ENCODE assay signal across 21 cellular contexts in the genomic region with DNA sequence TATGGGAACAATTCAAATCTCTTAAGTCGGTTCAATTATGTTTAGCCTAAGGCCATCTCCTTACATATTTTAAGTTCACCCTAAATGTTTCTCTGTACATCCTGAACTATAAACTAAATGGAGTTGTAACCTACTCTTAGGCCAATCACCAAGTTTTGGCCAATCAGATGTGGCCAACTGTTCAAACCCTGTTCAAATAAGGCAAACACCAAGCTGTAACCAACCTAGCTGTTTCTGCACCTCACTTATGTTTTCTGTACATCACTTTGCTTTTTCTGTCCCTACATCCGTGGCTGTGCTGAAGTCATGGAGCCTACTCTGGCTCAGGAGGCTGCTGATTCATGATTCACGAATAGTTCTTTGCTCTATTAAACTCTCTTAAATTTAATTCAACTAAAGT.
DNase-seq lines count a peak whose midpoint lies in the region; ATAC-seq and TF ChIP-seq lines count a peak whose summit lies in the region.
"Had no signal": no experiment of that assay in that cellular context is flagged by ENCODE, and none has a peak within 500 bp of the region (broad histone marks: within the 10 kb centered on the region; RNA-seq: fewer than 3 reads in every experiment).

No MANE protein-coding gene starts in this region.

- H3F3A ChIP-seq in GM23338 (replicated peaks; ENCODE audit: low read depth) = no peaks in the 10 kb centered on the region

- H3K36me3 Mint-ChIP-seq in GM23338 (ENCODE audit: low read depth) = no peaks in the 10 kb centered on the region
- H3K36me3 Mint-ChIP-seq in dendritic cell treated with granulocyte-macrophage colony-stimulating factor and Interleukin-4, amounts not matched to agents 40 ng/mL and 50 ng/mL, for 4 days (ENCODE audit: low read depth) = peaks cover 14% of the 10 kb centered on the region
- H3K36me3 Mint-ChIP-seq: natural killer cell treated with Interleukin-12 subunit alpha and Interleukin-12 subunit beta and Interleukin-15 and Interleukin-18, amount 100 ng/mL, for 72 hours; stimulated activated effector memory CD8-positive, alpha-beta T cell treated with anti-CD3 and anti-CD28 coated beads, Interleukin-12 subunit alpha, Interleukin-12 subunit beta, amount 100 ng/mL, for 72 hours had no signal

- ATAC-seq in GM23338 = no peak
- no peak for ATAC-seq in GM21529 (IDR thresholded peaks at IDR 0.05; ENCODE audit: unreplicated experiment)
- ATAC-seq: natural killer cell treated with Interleukin-12 subunit alpha and Interleukin-12 subunit beta and Interleukin-15 and Interleukin-18, amount 100 ng/mL, for 72 hours; stimulated activated effector memory CD8-positive, alpha-beta T cell treated with anti-CD3 and anti-CD28 coated beads, Interleukin-12 subunit alpha, Interleukin-12 subunit beta, amount 100 ng/mL, for 72 hours had no signal

- intact Hi-C loops in dendritic cell treated with granulocyte-macrophage colony-stimulating factor and Interleukin-4, amounts not matched to agents 40 ng/mL and 50 ng/mL, for 4 days (cut with micrococcal nuclease) = loop anchor here (1.0 kb wide), 1 partner anchor 15 kb away; no protein-coding TSS in a partner anchor

- 0 out of 2 replicates have a peak, but pooled peaks cover 2% of the 10 kb centered on the region for H3K9me2 ChIP-seq in GM23338 (ENCODE audit: insufficient read depth)

- no peak overlapping the region for H3K4me2 ChIP-seq in GM23338

- H4K20me1 ChIP-seq in GM23338 (replicated peaks; ENCODE audit: insufficient read depth) = no peaks in the 10 kb centered on the region

- H3K4me3 Mint-ChIP-seq in GM23338 = no peak overlapping the region
- H3K4me3 Mint-ChIP-seq in dendritic cell treated with granulocyte-macrophage colony-stimulating factor and Interleukin-4, amounts not matched to agents 40 ng/mL and 50 ng/mL, for 4 days = no peak overlapping the region
- H3K4me3 Mint-ChIP-seq: endodermal cell; natural killer cell treated with Interleukin-12 subunit alpha and Interleukin-12 subunit beta and Interleukin-15 and Interleukin-18, amount 100 ng/mL, for 72 hours; stimulated activated effector memory CD8-positive, alpha-beta T cell treated with anti-CD3 and anti-CD28 coated beads, Interleukin-12 subunit alpha, Interleukin-12 subunit beta, amount 100 ng/mL, for 72 hours had no signal

- H3K4me1 Mint-ChIP-seq in GM23338 = no peaks in the 10 kb centered on the region
- H3K4me1 Mint-ChIP-seq in dendritic cell treated with granulocyte-macrophage colony-stimulating factor and Interleukin-4, amounts not matched to agents 40 ng/mL and 50 ng/mL, for 4 days (ENCODE audit: low read depth) = peaks cover 61% of the 10 kb centered on the region
- H3K4me1 Mint-ChIP-seq: stimulated activated effector memory CD8-positive, alpha-beta T cell treated with anti-CD3 and anti-CD28 coated beads, Interleukin-12 subunit alpha, Interleukin-12 subunit beta, amount 100 ng/mL, for 72 hours had no signal

- H2AFZ ChIP-seq in GM23338 = peak overlapping the region; percentile 43; the same call in 1 of the 2 replicates

- DNase-seq in GM23338 (ENCODE audit: low spot score) (no peak), epidermal melanocyte (ENCODE audit: insufficient read length, low spot score) (no peak), NCI-H1417 treated with DMSO at 0.1 percent for 48 hours (lab: John Stamatoyannopoulos, UW) (no peak)
- no peak for DNase-seq in activated CD8-positive, alpha-beta memory T cell treated with anti-CD3 and anti-CD28 coated beads, Interleukin-2, amount 50 U/mL, for 4 hours
- DNase-seq: activated CD4-positive, alpha-beta T cell treated with anti-CD3 and anti-CD28 coated beads for 1 hour; activated gamma-delta T cell; activated T-cell treated with anti-CD3 and anti-CD28 coated beads, Interleukin-2, amount 50 U/mL, for 1 hour; endodermal cell; kidney glomerular epithelial cell; NCI-H1048; NCI-H2029; NCI-H69; small intestine had no signal

- H3K36me3 ChIP-seq in GM23338 (ENCODE audit: insufficient read depth) (no peaks in the 10 kb centered on the region), muscle layer of colon (ENCODE audit: insufficient read depth, low read length) (no peaks in the 10 kb centered on the region), skeletal muscle tissue (ENCODE audit: control insufficient read depth in 3 of 3, insufficient read depth in 3 of 3, low read length in 3 of 3) (no peaks in the 10 kb centered on the region)

- H3K27ac ChIP-seq in GM23338 (ENCODE audit: low read depth) = no peak overlapping the region
- H3K27ac ChIP-seq in muscle layer of colon (ENCODE audit: low read depth, low read length) = peak overlapping the region; percentile 14
- peak overlapping the region; percentile 44 for H3K27ac ChIP-seq in skeletal muscle tissue (ENCODE audit: low read depth, low read length)
- H3K27ac ChIP-seq: C4-2B had no signal

- H3K9me3 Mint-ChIP-seq in GM23338 = no peaks in the 10 kb centered on the region
- H3K9me3 Mint-ChIP-seq in dendritic cell treated with granulocyte-macrophage colony-stimulating factor and Interleukin-4, amounts not matched to agents 40 ng/mL and 50 ng/mL, for 4 days = peaks cover 9% of the 10 kb centered on the region
- H3K9me3 Mint-ChIP-seq: endodermal cell; natural killer cell treated with Interleukin-12 subunit alpha and Interleukin-12 subunit beta and Interleukin-15 and Interleukin-18, amount 100 ng/mL, for 72 hours had no signal

- H3K9me3 ChIP-seq in muscle layer of colon (ENCODE audit: low read length) = no peaks in the 10 kb centered on the region
- no peaks in the 10 kb centered on the region for H3K9me3 ChIP-seq in skeletal muscle tissue (ENCODE audit: control insufficient read depth in 3 of 3, low read length in 3 of 3)

- no peaks in the 10 kb centered on the region for H3K79me2 ChIP-seq in GM23338 (replicated peaks; ENCODE audit: insufficient read depth)

- no peaks in the 10 kb centered on the region for H3K4me1 ChIP-seq in GM23338 (ENCODE audit: insufficient read depth)
- peaks cover 40% of the 10 kb centered on the region for H3K4me1 ChIP-seq in muscle layer of colon (ENCODE audit: insufficient read depth, low read length)
- H3K4me1 ChIP-seq in skeletal muscle tissue (ENCODE audit: control insufficient read depth in 3 of 3, insufficient read depth in 3 of 3, low read length in 3 of 3) = peaks cover 0 to 5% (median 3%) of the 10 kb centered on the region in 3 donors

- H3K27ac Mint-ChIP-seq in GM23338 = peak overlapping the region; percentile 83; the same call in 1 of the 2 replicates
- H3K27ac Mint-ChIP-seq in dendritic cell treated with granulocyte-macrophage colony-stimulating factor and Interleukin-4, amounts not matched to agents 40 ng/mL and 50 ng/mL, for 4 days = peak overlapping the region; percentile 40
- H3K27ac Mint-ChIP-seq: endodermal cell; natural killer cell treated with Interleukin-12 subunit alpha and Interleukin-12 subunit beta and Interleukin-15 and Interleukin-18, amount 100 ng/mL, for 72 hours; progenitor cell of endocrine pancreas; stimulated activated effector memory CD8-positive, alpha-beta T cell treated with anti-CD3 and anti-CD28 coated beads, Interleukin-12 subunit alpha, Interleukin-12 subunit beta, amount 100 ng/mL, for 72 hours had no signal

- H3K27me3 Mint-ChIP-seq in GM23338 (ENCODE audit: insufficient read depth, low read depth, poor library complexity) = peaks cover 6% of the 10 kb centered on the region
- H3K27me3 Mint-ChIP-seq in dendritic cell treated with granulocyte-macrophage colony-stimulating factor and Interleukin-4, amounts not matched to agents 40 ng/mL and 50 ng/mL, for 4 days = no peaks in the 10 kb centered on the region
- H3K27me3 Mint-ChIP-seq: natural killer cell treated with Interleukin-12 subunit alpha and Interleukin-12 subunit beta and Interleukin-15 and Interleukin-18, amount 100 ng/mL, for 72 hours; progenitor cell of endocrine pancreas had no signal

- H3K27me3 ChIP-seq in GM23338 (ENCODE audit: insufficient read depth) (no peaks in the 10 kb centered on the region), muscle layer of colon (ENCODE audit: control insufficient read depth in 1 of 2, insufficient read depth in 2 of 2, low read length in 2 of 2) (no peaks in the 10 kb centered on the region), skeletal muscle tissue (ENCODE audit: control insufficient read depth in 3 of 3, insufficient read depth in 3 of 3, low read length in 3 of 3) (no peaks in the 10 kb centered on the region)

- H3K4me3 ChIP-seq in GM23338 (no peak overlapping the region), muscle layer of colon (ENCODE audit: low read depth in 1 of 2, low read length in 2 of 2) (no peak overlapping the region), skeletal muscle tissue (ENCODE audit: low read length in 3 of 3) (no peak overlapping the region)

- no peak overlapping the region for H3K9ac ChIP-seq in muscle layer of colon (ENCODE audit: low read length)
- no peak overlapping the region for H3K9ac ChIP-seq in skeletal muscle tissue (ENCODE audit: low read depth in 1 of 3, low read length in 3 of 3)

- TF ChIP-seq CTCF in GM23338 (conservative IDR thresholded peaks at IDR 0.05; ENCODE audit: low read depth in 2 of 2) = no peak

TF ChIP-seq in GM23338, 12 proteins besides CTCF, POLR2A, EP300 and RAD21 (continues in another document):
- TF ChIP-seq, protein P1, sequence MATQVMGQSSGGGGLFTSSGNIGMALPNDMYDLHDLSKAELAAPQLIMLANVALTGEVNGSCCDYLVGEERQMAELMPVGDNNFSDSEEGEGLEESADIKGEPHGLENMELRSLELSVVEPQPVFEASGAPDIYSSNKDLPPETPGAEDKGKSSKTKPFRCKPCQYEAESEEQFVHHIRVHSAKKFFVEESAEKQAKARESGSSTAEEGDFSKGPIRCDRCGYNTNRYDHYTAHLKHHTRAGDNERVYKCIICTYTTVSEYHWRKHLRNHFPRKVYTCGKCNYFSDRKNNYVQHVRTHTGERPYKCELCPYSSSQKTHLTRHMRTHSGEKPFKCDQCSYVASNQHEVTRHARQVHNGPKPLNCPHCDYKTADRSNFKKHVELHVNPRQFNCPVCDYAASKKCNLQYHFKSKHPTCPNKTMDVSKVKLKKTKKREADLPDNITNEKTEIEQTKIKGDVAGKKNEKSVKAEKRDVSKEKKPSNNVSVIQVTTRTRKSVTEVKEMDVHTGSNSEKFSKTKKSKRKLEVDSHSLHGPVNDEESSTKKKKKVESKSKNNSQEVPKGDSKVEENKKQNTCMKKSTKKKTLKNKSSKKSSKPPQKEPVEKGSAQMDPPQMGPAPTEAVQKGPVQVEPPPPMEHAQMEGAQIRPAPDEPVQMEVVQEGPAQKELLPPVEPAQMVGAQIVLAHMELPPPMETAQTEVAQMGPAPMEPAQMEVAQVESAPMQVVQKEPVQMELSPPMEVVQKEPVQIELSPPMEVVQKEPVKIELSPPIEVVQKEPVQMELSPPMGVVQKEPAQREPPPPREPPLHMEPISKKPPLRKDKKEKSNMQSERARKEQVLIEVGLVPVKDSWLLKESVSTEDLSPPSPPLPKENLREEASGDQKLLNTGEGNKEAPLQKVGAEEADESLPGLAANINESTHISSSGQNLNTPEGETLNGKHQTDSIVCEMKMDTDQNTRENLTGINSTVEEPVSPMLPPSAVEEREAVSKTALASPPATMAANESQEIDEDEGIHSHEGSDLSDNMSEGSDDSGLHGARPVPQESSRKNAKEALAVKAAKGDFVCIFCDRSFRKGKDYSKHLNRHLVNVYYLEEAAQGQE (IDR thresholded peaks at IDR 0.05; ENCODE audit: unreplicated experiment) = no peak
